ENCODE assay signal across 10 cellular contexts in genomic region chr1:1894354-1895049, GRCh38. TPM values are rescaled to one million over a fixed set of nuclear protein-coding genes. Genes with fewer than 3 reads are reported as not detected.
DNase-seq lines count a peak whose midpoint lies in the region; TF ChIP-seq lines count a peak whose summit lies in the region.
"Had no signal": no experiment of that assay in that cellular context is flagged by ENCODE, and none has a peak within 500 bp of the region (broad histone marks: within the 10 kb centered on the region; RNA-seq: fewer than 3 reads in every experiment).

No MANE protein-coding gene starts in this region.

- H3K27ac Mint-ChIP-seq in CD14-positive monocyte (peak overlapping the region in 1 of 7 donors; percentile 64), chondrocyte (ENCODE audit: unreplicated experiment) (peak overlapping the region; percentile 43)

- H3K4me2 ChIP-seq in KMS-11, result peak overlapping the region; percentile 96; the same call in 1 of the 2 replicates
- H3K4me2 ChIP-seq in osteoblast (ENCODE audit: insufficient read depth, low read length), result peak overlapping the region; percentile 50

- H4K20me1 ChIP-seq in KMS-11 (ENCODE audit: insufficient read depth) (peaks cover under 1% of the 10 kb centered on the region; the same call in 1 of the 2 replicates), osteoblast (ENCODE audit: insufficient read depth, low read length) (peaks cover 1% of the 10 kb centered on the region)

- H3K27ac ChIP-seq in KMS-11, result no peak overlapping the region; the same call in 1 of the 2 replicates
- H3K27ac ChIP-seq in osteoblast (ENCODE audit: low read depth, low read length), result no peak overlapping the region

- H3K4me3 ChIP-seq in KMS-11 (IDR thresholded peaks at IDR 0.05; ENCODE audit: insufficient read depth, low read depth, low read length), result no peak overlapping the region
- H3K4me3 ChIP-seq in osteoblast (ENCODE audit: insufficient read depth, low read length), result peak overlapping the region; percentile 39

- in situ Hi-C loops in ACHN (cut with HindIII; ENCODE audit: low pct_ligation_motif_present, low pct_unique_long_range_greater_than_20kb, low sequenced_read_pairs), result no loop called here

- no peaks in the 10 kb centered on the region for H3K9me3 ChIP-seq in osteoblast (ENCODE audit: low read depth, low read length)

- H3K4me1 ChIP-seq in KMS-11 (ENCODE audit: low read depth, poor library complexity, severe bottlenecking), result peaks cover 72% of the 10 kb centered on the region
- H3K4me1 ChIP-seq in osteoblast (ENCODE audit: insufficient read depth, low read length), result peaks cover 12% of the 10 kb centered on the region

- intact Hi-C loops in CD14-positive monocyte (cut with micrococcal nuclease), result loop anchor here (5.0 to 10.0 kb wide), 4 partner anchors 37 to 117 kb away; partner anchors contain the start of gene NADK (in 1 of the 2)

- peaks cover 18% of the 10 kb centered on the region for H3K4me1 Mint-ChIP-seq in CD14-positive monocyte
- H3K4me1 Mint-ChIP-seq in chondrocyte (ENCODE audit: low read depth), result peaks cover 20% of the 10 kb centered on the region

- peak overlapping the region; percentile 2 to 46 for H3K4me3 Mint-ChIP-seq in CD14-positive monocyte
- no peak overlapping the region for H3K4me3 Mint-ChIP-seq in chondrocyte (ENCODE audit: unreplicated experiment)

- H3K36me3 ChIP-seq in KMS-11 (ENCODE audit: insufficient read depth) (no peaks in the 10 kb centered on the region), osteoblast (ENCODE audit: insufficient read depth, low read length) (no peaks in the 10 kb centered on the region)

- H3K36me3 Mint-ChIP-seq in CD14-positive monocyte (no peaks in the 10 kb centered on the region), chondrocyte (ENCODE audit: low read depth) (no peaks in the 10 kb centered on the region)

- no peak for DNase-seq in CD14-positive monocyte (ENCODE audit: low spot score)
- no peak for DNase-seq in chondrocyte (ENCODE audit: low spot score)
- DNase-seq in osteoblast (ENCODE audit: insufficient read length, low spot score, missing footprints), result peak; percentile 88
- DNase-seq in ACHN, result no peak
- no peak for DNase-seq in NCI-H510A (lab: John Stamatoyannopoulos, UW)
- DNase-seq in activated T-cell treated with anti-CD3 and anti-CD28 coated beads, Interleukin-2, amount 50 U/mL, for 48 hours, result no peak
- no peak for DNase-seq in dedifferentiated amniotic fluid mesenchymal stem cell (ENCODE audit: extremely low spot score)
- DNase-seq: NCI-H1092 had no signal

- H3K79me2 ChIP-seq in KMS-11 (ENCODE audit: insufficient read depth, low read depth), result peaks cover 17% of the 10 kb centered on the region
- H3K79me2 ChIP-seq in osteoblast (ENCODE audit: insufficient read depth, low read length), result peaks cover 12% of the 10 kb centered on the region

- H3K27me3 Mint-ChIP-seq in CD14-positive monocyte (ENCODE audit: low read depth in 3 of 3), result peaks cover 14 to 42% (median 25%) of the 10 kb centered on the region in 3 donors
- no peaks in the 10 kb centered on the region for H3K27me3 Mint-ChIP-seq in chondrocyte (ENCODE audit: low read depth)

- no peak overlapping the region for H3K9ac ChIP-seq in KMS-11

- TF ChIP-seq CTCF in CD14-positive monocyte (IDR thresholded peaks at IDR 0.05) (no peak), KMS-11 (conservative IDR thresholded peaks at IDR 0.05; ENCODE audit: low read depth, low read length) (no peak), chondrocyte (IDR thresholded peaks at IDR 0.05) (no peak), osteoblast (IDR thresholded peaks at IDR 0.05; ENCODE audit: extremely low read depth, low read depth, low read length) (no peak)

- peaks cover 0 to 2% (median 0%) of the 10 kb centered on the region in 7 donors for H3K9me3 Mint-ChIP-seq in CD14-positive monocyte
- H3K9me3 Mint-ChIP-seq in chondrocyte (ENCODE audit: low read depth), result no peaks in the 10 kb centered on the region

- H2AFZ ChIP-seq in KMS-11 (ENCODE audit: low read depth) (no peak overlapping the region), osteoblast (ENCODE audit: low read length) (peak overlapping the region; percentile 31)

- H3K27me3 ChIP-seq in KMS-11 (ENCODE audit: insufficient read depth, low read depth), result no peaks in the 10 kb centered on the region
- H3K27me3 ChIP-seq in osteoblast (ENCODE audit: insufficient read depth, low read length), result peaks cover 8% of the 10 kb centered on the region

RNA-seq across cellular contexts. Expression of gene GNB1, which starts 3.6 kb away (rescaled TPM):
- 100 to 1,000 TPM in 1 of 2 donors, 10 to 100 TPM in 1; 41.9 to 111 TPM for polyA plus RNA-seq in CD14-positive monocyte
- total RNA-seq in chondrocyte (419 to 543 TPM (median 538 TPM) in 3 replicates), osteoblast (84.6 and 88.7 TPM in 2 replicates)

RNA-seq across cellular contexts. Expression of gene CALML6, which starts 20.6 kb away (rescaled TPM):
- polyA plus RNA-seq in CD14-positive monocyte, result not detected
- total RNA-seq in chondrocyte (2.1 to 2.3 TPM (median 2.1 TPM) in 3 replicates), osteoblast (0.29 and 0.36 TPM in 2 replicates)

RNA-seq across cellular contexts. Expression of gene TMEM52, which starts 24.6 kb away (rescaled TPM):
- not detected for polyA plus RNA-seq in CD14-positive monocyte
- total RNA-seq in chondrocyte (0.67 to 0.90 TPM (median 0.68 TPM) in 3 replicates), osteoblast (not detected in 2 replicates)
- total RNA-seq: urinary bladder had no signal
